ENCODE assay signal across 8 cellular contexts in the genomic region with DNA sequence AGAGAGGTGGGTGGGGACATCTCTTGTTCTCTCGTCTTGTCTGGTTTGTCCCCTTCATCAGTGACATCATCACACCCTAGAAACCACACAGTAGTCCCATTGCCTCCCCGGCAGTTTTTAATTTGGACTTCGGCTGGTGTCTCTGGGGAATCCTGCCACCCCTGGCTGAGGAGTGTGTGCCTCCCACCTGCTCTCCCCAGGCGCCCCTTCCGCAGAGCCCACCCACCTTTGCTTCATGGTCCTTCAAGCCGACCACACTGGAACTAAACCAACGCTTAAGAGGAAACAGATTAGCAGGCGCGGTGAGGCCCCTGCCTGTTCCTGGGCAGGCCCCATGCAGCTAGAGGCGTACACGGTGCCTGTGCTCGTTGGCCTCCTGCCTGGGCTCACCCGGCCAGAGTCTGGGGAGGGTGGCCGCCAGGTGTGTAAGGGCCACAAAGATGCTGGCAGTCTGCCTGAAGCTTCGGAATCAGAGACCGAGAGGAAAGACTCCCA.
DNase-seq lines count a peak whose midpoint lies in the region; ATAC-seq and TF ChIP-seq lines count a peak whose summit lies in the region.
"Had no signal": no experiment of that assay in that cellular context is flagged by ENCODE, and none has a peak within 500 bp of the region (broad histone marks: within the 10 kb centered on the region; RNA-seq: fewer than 3 reads in every experiment).

No MANE protein-coding gene starts in this region.

- TF ChIP-seq CTCF in prostate gland (IDR thresholded peaks at IDR 0.05), result no peak
- no peak for TF ChIP-seq CTCF in H9 (conservative IDR thresholded peaks at IDR 0.05)

- no peaks in the 10 kb centered on the region for H3K27me3 Mint-ChIP-seq in activated T-cell treated with anti-CD3 and anti-CD28 coated beads, Interleukin-2, amount 50 U/mL, for 24 hours
- H3K27me3 Mint-ChIP-seq in H9 (ENCODE audit: low read depth), result no peaks in the 10 kb centered on the region

- H3K9me3 Mint-ChIP-seq in activated T-cell treated with anti-CD3 and anti-CD28 coated beads, Interleukin-2, amount 50 U/mL, for 24 hours, result no peaks in the 10 kb centered on the region
- H3K9me3 Mint-ChIP-seq in H9, result no peaks in the 10 kb centered on the region

- H3K27ac Mint-ChIP-seq in activated T-cell treated with anti-CD3 and anti-CD28 coated beads, Interleukin-2, amount 50 U/mL, for 24 hours, result peak overlapping the region; percentile 74
- H3K27ac Mint-ChIP-seq in H9, result no peak overlapping the region

- no peaks in the 10 kb centered on the region for H3K79me2 ChIP-seq in H9 (ENCODE audit: insufficient read depth, low read length)

- H2BK15ac ChIP-seq in H9 (ENCODE audit: low read depth, low read length), result no peak overlapping the region

- no peaks in the 10 kb centered on the region for H3K36me3 ChIP-seq in prostate gland

- peak; percentile 67 for DNase-seq in activated T-cell treated with anti-CD3 and anti-CD28 coated beads, Interleukin-2, amount 50 U/mL, for 24 hours
- peak; percentile 12 for DNase-seq in prostate gland (ENCODE audit: low spot score)
- DNase-seq in OCI-M2 (lab: John Stamatoyannopoulos, UW; ENCODE audit: unreplicated experiment), result no peak
- no peak for DNase-seq in cerebellar cortex (ENCODE audit: low spot score)
- DNase-seq in H9, result no peak

- no peak overlapping the region for H2BK12ac ChIP-seq in H9 (ENCODE audit: insufficient read length, low read depth, low read length)

- H3K4ac ChIP-seq in H9 (ENCODE audit: low read depth, low read length), result no peak overlapping the region

- H3K79me1 ChIP-seq in H9 (ENCODE audit: insufficient read depth, low read depth, low read length, poor library complexity, severe bottlenecking), result no peaks in the 10 kb centered on the region

- H3K23ac ChIP-seq in H9 (ENCODE audit: insufficient read length, low read depth, low read length), result no peak overlapping the region

- no peak overlapping the region for H3K56ac ChIP-seq in H9 (ENCODE audit: insufficient read length, low read depth, low read length)

- H3K14ac ChIP-seq in H9 (ENCODE audit: insufficient read depth, low read length), result no peak overlapping the region

- no peak overlapping the region for H2BK5ac ChIP-seq in H9 (ENCODE audit: insufficient read length, low read length)

- H2BK20ac ChIP-seq in H9 (ENCODE audit: low read depth, low read length, poor library complexity, severe bottlenecking), result no peak overlapping the region

- H4K8ac ChIP-seq in H9 (replicated peaks; ENCODE audit: insufficient read length, low read depth, low read length), result no peak overlapping the region

- ATAC-seq in GM19463 (IDR thresholded peaks at IDR 0.05; ENCODE audit: unreplicated experiment) (peak; percentile 80), HG03432 (IDR thresholded peaks at IDR 0.05; ENCODE audit: unreplicated experiment) (peak; percentile 72)

- no peak overlapping the region for H3K9ac ChIP-seq in H9 (ENCODE audit: extremely low read depth, insufficient read length, low read length)
- H3K9ac ChIP-seq: KMS-11 had no signal

- H3K23me2 ChIP-seq in H9 (ENCODE audit: insufficient read length, low read depth, low read length, poor library complexity, severe bottlenecking), result no peaks in the 10 kb centered on the region

- TF ChIP-seq POLR2A in prostate gland (IDR thresholded peaks at IDR 0.05), result no peak

- H3K4me1 Mint-ChIP-seq in activated T-cell treated with anti-CD3 and anti-CD28 coated beads, Interleukin-2, amount 50 U/mL, for 24 hours (ENCODE audit: low read depth), result peaks cover 34% of the 10 kb centered on the region
- peaks cover 23 to 25% of the 10 kb centered on the region in 2 experiments for H3K4me1 Mint-ChIP-seq in H9

- no peaks in the 10 kb centered on the region for H4K20me1 ChIP-seq in H9 (ENCODE audit: control insufficient read depth, insufficient read depth, insufficient read length)

- H3K4me3 Mint-ChIP-seq in activated T-cell treated with anti-CD3 and anti-CD28 coated beads, Interleukin-2, amount 50 U/mL, for 24 hours, result peak overlapping the region; percentile 53
- H3K4me3 Mint-ChIP-seq in H9, result no peak overlapping the region

- no peak overlapping the region for H4K5ac ChIP-seq in H9 (ENCODE audit: insufficient read length, low read depth, low read length)

- H3K9me3 ChIP-seq in prostate gland, result no peaks in the 10 kb centered on the region
- H3K9me3 ChIP-seq in H9 (ENCODE audit: control insufficient read depth, low read depth, low read length), result no peaks in the 10 kb centered on the region

- H3K4me1 ChIP-seq in prostate gland (replicated peaks) (no peaks in the 10 kb centered on the region), H9 (ENCODE audit: insufficient read depth, low read length) (peaks cover 6% of the 10 kb centered on the region; the same call in 1 of the 2 replicates)

- WGBS in prostate gland, result 38% methylated on average over 16 of the region's 16 CpGs
- WGBS in H9 (ENCODE audit: extremely low coverage, insufficient read length, low lambda C conversion rate), result no CpG with 5 or more reads among the region's 16 CpGs

- H3K27me3 ChIP-seq in prostate gland (replicated peaks; ENCODE audit: insufficient read depth) (no peaks in the 10 kb centered on the region), H9 (ENCODE audit: insufficient read depth, low read length) (no peaks in the 10 kb centered on the region)

- no peak overlapping the region for H2AFZ ChIP-seq in H9 (ENCODE audit: low read length)

- H3K4me3 ChIP-seq in prostate gland, result no peak overlapping the region

- H3K36me3 Mint-ChIP-seq in activated T-cell treated with anti-CD3 and anti-CD28 coated beads, Interleukin-2, amount 50 U/mL, for 24 hours (ENCODE audit: low read depth), result no peaks in the 10 kb centered on the region
- H3K36me3 Mint-ChIP-seq in H9 (ENCODE audit: insufficient read depth in 1 of 3, low read depth in 3 of 3), result no peaks in the 10 kb centered on the region; a peak in 1 of 7 replicates

- H3K4me2 ChIP-seq in H9 (ENCODE audit: insufficient read depth, insufficient read length, low read length), result no peak overlapping the region
- H3K4me2 ChIP-seq: KMS-11 had no signal

- H3K18ac ChIP-seq in H9 (ENCODE audit: insufficient read length, low read depth, low read length), result no peak overlapping the region

- intact Hi-C loops in prostate gland (cut with DNase I), result no loop called here

- no peak overlapping the region for H3T11ph ChIP-seq in H9 (ENCODE audit: low read length)

- H2BK120ac ChIP-seq in H9 (ENCODE audit: low read depth, low read length, poor library complexity, severe bottlenecking), result no peak overlapping the region

- no peak overlapping the region for H2AK5ac ChIP-seq in H9 (ENCODE audit: insufficient read length, low read length)

- H3K27ac ChIP-seq in prostate gland, result no peak overlapping the region
- no peak overlapping the region for H3K27ac ChIP-seq in H9 (ENCODE audit: insufficient read length, low read depth, low read length)
- H3K27ac ChIP-seq: KMS-11 had no signal

- H4K91ac ChIP-seq in H9 (ENCODE audit: insufficient read length, low read depth, low read length), result no peak overlapping the region

Comparison
In these comparisons a context has a peak if more than half of its experiments do, and no peak if none do; other contexts are left out.
1. DNase-seq: peak in activated T-cell treated with anti-CD3 and anti-CD28 coated beads, Interleukin-2, amount 50 U/mL, for 24 hours (single experiment) and prostate gland (single experiment); none in OCI-M2 (single experiment), cerebellar cortex (single experiment) and H9 (single experiment).